In the genomic region with DNA sequence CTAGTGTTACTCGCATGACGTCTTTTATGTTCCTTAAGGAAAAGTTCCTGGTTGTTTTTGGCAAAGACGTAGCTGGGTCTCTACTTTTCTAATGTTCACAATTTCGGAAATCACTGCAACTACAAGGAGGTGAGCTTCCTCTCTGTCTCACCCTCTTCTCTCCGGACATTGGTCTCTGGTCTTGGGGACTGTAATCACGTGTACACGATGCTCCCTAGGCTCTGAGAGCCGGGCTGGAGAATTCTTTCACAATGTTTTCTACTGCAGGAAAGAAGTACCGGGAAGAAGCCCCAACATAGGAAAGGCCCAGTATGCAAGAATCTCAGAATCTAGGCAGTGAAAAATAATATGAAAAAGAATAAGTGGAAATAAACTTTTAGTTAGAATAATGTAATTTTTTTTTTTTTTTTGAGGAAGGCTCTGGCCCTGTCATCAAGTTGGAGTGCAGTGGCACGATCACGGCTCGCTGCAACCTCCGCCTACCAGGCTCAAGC, we compare ENCODE assay signal across 8 cellular contexts.
A peak's percentile ranks its signal among the peaks of the same experiment; 100 is the strongest.
DNase-seq lines count a peak whose midpoint lies in the region; ATAC-seq and TF ChIP-seq lines count a peak whose summit lies in the region.

No MANE protein-coding gene starts in this region.

- no peak for TF ChIP-seq CTCF in choroid plexus epithelial cell (conservative IDR thresholded peaks at IDR 0.05; ENCODE audit: low read depth, low read length)

- H3K4me3 ChIP-seq in choroid plexus epithelial cell (ENCODE audit: low read depth, low read length) (peak overlapping the region; percentile 49), neuron (ENCODE audit: low read length) (peak overlapping the region; percentile 93)

- no peaks in the 10 kb centered on the region for H3K27me3 ChIP-seq in neuron (ENCODE audit: insufficient read depth, low read length)

- DNase-seq in NCI-H524 (lab: John Stamatoyannopoulos, UW) (peak; percentile 11 to 35), NCI-H524 treated with DMSO at 0.1 percent for 48 hours (lab: John Stamatoyannopoulos, UW) (no peak), NOMO-1 treated with DMSO at 0.1 percent for 48 hours (lab: John Stamatoyannopoulos, UW; ENCODE audit: unreplicated experiment) (peak; percentile 60), choroid plexus epithelial cell (ENCODE audit: low read depth) (peak; percentile 39), NCI-H2029 treated with DMSO at 0.1 percent for 48 hours (lab: John Stamatoyannopoulos, UW) (no peak)

- no peaks in the 10 kb centered on the region for H3K36me3 ChIP-seq in neuron (ENCODE audit: insufficient read depth, low read length)

- no peaks in the 10 kb centered on the region for H3K9me3 ChIP-seq in neuron (ENCODE audit: low read length)

- peak overlapping the region; percentile 24 for H2AFZ ChIP-seq in neuron (ENCODE audit: low read depth, low read length)

- H3K4me1 ChIP-seq in neuron (ENCODE audit: insufficient read depth, low read length) = peaks cover 7% of the 10 kb centered on the region

- no peak for ATAC-seq in HG03159 (IDR thresholded peaks at IDR 0.05; ENCODE audit: unreplicated experiment)
- ATAC-seq in HG03039 (IDR thresholded peaks at IDR 0.05; ENCODE audit: unreplicated experiment) = no peak

Comparison
In these comparisons a context has a peak if more than half of its experiments do, and no peak if none do; other contexts are left out.
1. DNase-seq: peak in NCI-H524 (2 of 2), NOMO-1 treated with DMSO at 0.1 percent for 48 hours (single experiment) and choroid plexus epithelial cell (single experiment); none in NCI-H524 treated with DMSO at 0.1 percent for 48 hours (single experiment) and NCI-H2029 treated with DMSO at 0.1 percent for 48 hours (single experiment).